1 cellular context compared by ENCODE assay signal in the genomic region with DNA sequence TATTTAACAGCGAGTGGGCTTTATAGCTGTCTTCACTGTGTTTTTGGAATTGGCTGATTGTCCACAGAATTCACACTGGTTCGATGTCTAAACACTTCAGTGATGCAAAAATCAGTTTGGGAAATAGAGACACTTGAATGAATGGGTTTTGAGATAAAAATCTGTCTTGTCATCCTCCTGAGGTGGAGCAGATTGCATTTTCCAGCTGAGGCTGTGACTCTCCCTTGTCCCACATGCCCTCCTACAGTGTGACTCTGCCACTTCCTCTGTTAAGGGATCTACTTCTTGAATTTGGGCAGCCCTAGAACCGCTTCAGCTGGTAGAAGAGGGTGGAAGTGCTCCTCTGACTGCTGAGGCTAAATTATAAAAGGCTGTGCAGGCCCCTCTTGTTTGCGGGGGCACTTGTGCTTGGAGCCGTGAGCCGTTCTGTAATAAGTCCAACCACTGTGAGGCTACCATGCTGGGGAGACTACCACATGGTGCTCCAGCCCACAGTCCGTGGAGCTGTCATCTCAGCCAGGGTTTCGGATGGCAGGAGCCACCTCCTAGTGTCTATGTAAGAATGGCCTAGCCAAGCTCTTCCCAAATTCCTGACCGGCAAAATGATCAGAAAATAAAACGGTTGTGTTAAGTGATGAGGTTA.
A peak's percentile ranks its signal among the peaks of the same experiment; 100 is the strongest.
TF ChIP-seq lines count a peak whose summit lies in the region.

No MANE protein-coding gene starts in this region.

TF ChIP-seq in K562, 482 proteins besides CTCF, POLR2A, EP300 and RAD21 (continued from another document):
- TF ChIP-seq NFE2 (IDR thresholded peaks at IDR 0.05; ENCODE audit: low read depth) (peak; percentile 96), ZNF23 (CRISPR knock-in tag; IDR thresholded peaks at IDR 0.05) (no peak), MAFK (IDR thresholded peaks at IDR 0.05; ENCODE audit: low read length) (peak; percentile 81), MEIS2 (IDR thresholded peaks at IDR 0.05; ENCODE audit: partially characterized antibody) (peak; percentile 77), ZNF766 (CRISPR knock-in tag; conservative IDR thresholded peaks at IDR 0.05) (0 out of 2 replicates have a peak, but pooled peaks have one; percentile 33), CCNT2 (IDR thresholded peaks at IDR 0.05; ENCODE audit: borderline replicate concordance, extremely low read depth, insufficient read length, low read depth, low read length) (peak; percentile 28), SMARCA4 (IDR thresholded peaks at IDR 0.05) (peak; percentile 70), NR4A1 (CRISPR knock-in tag; IDR thresholded peaks at IDR 0.05) (no peak), NR4A1 (tag; IDR thresholded peaks at IDR 0.05) (no peak), POLR3G (IDR thresholded peaks at IDR 0.05; ENCODE audit: extremely low read depth, insufficient read length, insufficient replicate concordance) (no peak), CBFA2T3 (IDR thresholded peaks at IDR 0.05) (peak; percentile 71), C11orf30 (IDR thresholded peaks at IDR 0.05; ENCODE audit: low read depth) (peak; percentile 82), RCOR1 (IDR thresholded peaks at IDR 0.05; ENCODE audit: borderline replicate concordance in 1 of 2, low read depth in 2 of 2, low read length in 2 of 2) (peak; percentile 32 to 94; a peak in 2 of 4 replicates)
- TF ChIP-seq, protein P1, sequence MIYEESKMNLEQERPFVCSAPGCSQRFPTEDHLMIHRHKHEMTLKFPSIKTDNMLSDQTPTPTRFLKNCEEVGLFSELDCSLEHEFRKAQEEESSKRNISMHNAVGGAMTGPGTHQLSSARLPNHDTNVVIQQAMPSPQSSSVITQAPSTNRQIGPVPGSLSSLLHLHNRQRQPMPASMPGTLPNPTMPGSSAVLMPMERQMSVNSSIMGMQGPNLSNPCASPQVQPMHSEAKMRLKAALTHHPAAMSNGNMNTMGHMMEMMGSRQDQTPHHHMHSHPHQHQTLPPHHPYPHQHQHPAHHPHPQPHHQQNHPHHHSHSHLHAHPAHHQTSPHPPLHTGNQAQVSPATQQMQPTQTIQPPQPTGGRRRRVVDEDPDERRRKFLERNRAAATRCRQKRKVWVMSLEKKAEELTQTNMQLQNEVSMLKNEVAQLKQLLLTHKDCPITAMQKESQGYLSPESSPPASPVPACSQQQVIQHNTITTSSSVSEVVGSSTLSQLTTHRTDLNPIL (CRISPR knock-in tag; IDR thresholded peaks at IDR 0.05) = no peak
- TF ChIP-seq, protein P2, sequence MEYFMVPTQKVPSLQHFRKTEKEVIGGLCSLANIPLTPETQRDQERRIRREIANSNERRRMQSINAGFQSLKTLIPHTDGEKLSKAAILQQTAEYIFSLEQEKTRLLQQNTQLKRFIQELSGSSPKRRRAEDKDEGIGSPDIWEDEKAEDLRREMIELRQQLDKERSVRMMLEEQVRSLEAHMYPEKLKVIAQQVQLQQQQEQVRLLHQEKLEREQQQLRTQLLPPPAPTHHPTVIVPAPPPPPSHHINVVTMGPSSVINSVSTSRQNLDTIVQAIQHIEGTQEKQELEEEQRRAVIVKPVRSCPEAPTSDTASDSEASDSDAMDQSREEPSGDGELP (CRISPR knock-in tag; IDR thresholded peaks at IDR 0.05; ENCODE audit: borderline replicate concordance) = peak; percentile 27; the same call in 1 of the 2 replicates
